Comparison of ENCODE assay signal across 15 cellular contexts in genomic region chr1:193014354-193014753, GRCh38.
"Had no signal": no experiment of that assay in that cellular context is flagged by ENCODE, and none has a peak within 500 bp of the region (broad histone marks: within the 10 kb centered on the region; RNA-seq: fewer than 3 reads in every experiment).

No MANE protein-coding gene starts in this region.

- ATAC-seq: activated T-helper 17 cell treated with anti-CD3 and anti-CD28 coated beads, Interleukin-2, amount 50 U/mL, for 72 hours; mucosa of descending colon; psoas muscle; stimulated activated naive CD8-positive, alpha-beta T cell treated with anti-CD3 and anti-CD28 coated beads, Interleukin-15, Interleukin-2, amounts not matched to agents 100 U/mL and 50 U/mL, for 24 hours; upper lobe of right lung; WTC11 had no signal

- H3K27me3 ChIP-seq: breast epithelium, suprapubic skin, upper lobe of right lung had no signal

- FAIRE-seq: colon had no signal

- H3K27ac ChIP-seq: breast epithelium, psoas muscle, suprapubic skin, upper lobe of right lung had no signal

- H3K36me3 ChIP-seq: breast epithelium, suprapubic skin, upper lobe of right lung had no signal

- H3K4me1 ChIP-seq: breast epithelium, suprapubic skin, upper lobe of right lung had no signal

- DNase-seq: activated CD4-positive, alpha-beta T cell treated with anti-CD3 and anti-CD28 coated beads, Interleukin-2, amount 10 ng/mL, durations not matched to agents 7 days and 5 days; activated CD8-positive, alpha-beta memory T cell treated with anti-CD3 and anti-CD28 coated beads for 24 hours; activated naive CD4-positive, alpha-beta T cell treated with anti-CD3 and anti-CD28 coated beads, Interleukin-2, amount 10 ng/mL, durations not matched to agents 7 days and 5 days; hypothalamus; mucosa of descending colon; psoas muscle; stimulated activated CD4-positive, alpha-beta T cell treated with anti-CD3 and anti-CD28 coated beads, Interleukin-2, amount 100 ng/mL, for 48 hours; stimulated activated naive CD8-positive, alpha-beta T cell treated with anti-CD3 and anti-CD28 coated beads, Interleukin-15, Interleukin-2, amounts not matched to agents 100 U/mL and 50 U/mL, for 24 hours; upper lobe of right lung had no signal

- H3K4me3 ChIP-seq: breast epithelium, lung, mucosa of descending colon, psoas muscle, suprapubic skin, upper lobe of right lung had no signal
